ENCODE assay signal across 1 cellular context in the genomic region with DNA sequence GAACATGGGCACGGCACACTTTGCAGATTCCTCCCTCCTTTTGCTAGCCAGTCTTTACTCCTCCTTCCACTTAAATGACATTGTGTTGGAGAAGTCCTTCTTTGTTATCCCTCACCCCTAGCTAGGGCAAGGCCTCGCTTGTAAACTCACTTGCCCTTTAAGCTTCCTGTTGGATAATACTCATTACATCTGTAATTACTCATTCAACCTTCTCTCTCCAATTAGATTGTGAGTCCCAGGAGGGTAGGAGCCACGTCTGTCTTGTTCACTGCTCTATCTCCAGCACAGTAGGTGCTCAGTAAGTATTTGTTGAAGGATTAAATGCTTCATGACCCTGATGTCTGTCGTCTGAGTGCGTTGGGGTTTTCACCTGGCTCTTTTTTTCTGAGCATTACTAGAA.
TF ChIP-seq lines count a peak whose summit lies in the region.

No MANE protein-coding gene starts in this region.

TF ChIP-seq in IMR-90, 13 proteins besides CTCF, POLR2A, EP300 and RAD21:
- no peak for TF ChIP-seq CHD1 (IDR thresholded peaks at IDR 0.05; ENCODE audit: low read depth, low read length)
- no peak for TF ChIP-seq SMC3 (IDR thresholded peaks at IDR 0.05; ENCODE audit: low read depth, low read length)
- no peak for TF ChIP-seq MAZ (IDR thresholded peaks at IDR 0.05; ENCODE audit: borderline replicate concordance, low read depth, low read length)
- TF ChIP-seq RCOR1 (IDR thresholded peaks at IDR 0.05; ENCODE audit: insufficient replicate concordance, low read length) = no peak
- no peak for TF ChIP-seq MAFK (IDR thresholded peaks at IDR 0.05; ENCODE audit: low read depth, low read length)
- TF ChIP-seq, protein P1, sequence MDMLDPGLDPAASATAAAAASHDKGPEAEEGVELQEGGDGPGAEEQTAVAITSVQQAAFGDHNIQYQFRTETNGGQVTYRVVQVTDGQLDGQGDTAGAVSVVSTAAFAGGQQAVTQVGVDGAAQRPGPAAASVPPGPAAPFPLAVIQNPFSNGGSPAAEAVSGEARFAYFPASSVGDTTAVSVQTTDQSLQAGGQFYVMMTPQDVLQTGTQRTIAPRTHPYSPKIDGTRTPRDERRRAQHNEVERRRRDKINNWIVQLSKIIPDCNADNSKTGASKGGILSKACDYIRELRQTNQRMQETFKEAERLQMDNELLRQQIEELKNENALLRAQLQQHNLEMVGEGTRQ (IDR thresholded peaks at IDR 0.05; ENCODE audit: low read depth, low read length) = no peak
- TF ChIP-seq FOS (IDR thresholded peaks at IDR 0.05; ENCODE audit: low read depth, low read length) = no peak
- TF ChIP-seq MXI1 (IDR thresholded peaks at IDR 0.05; ENCODE audit: borderline replicate concordance, low read depth, low read length) = no peak
- TF ChIP-seq, protein P2, sequence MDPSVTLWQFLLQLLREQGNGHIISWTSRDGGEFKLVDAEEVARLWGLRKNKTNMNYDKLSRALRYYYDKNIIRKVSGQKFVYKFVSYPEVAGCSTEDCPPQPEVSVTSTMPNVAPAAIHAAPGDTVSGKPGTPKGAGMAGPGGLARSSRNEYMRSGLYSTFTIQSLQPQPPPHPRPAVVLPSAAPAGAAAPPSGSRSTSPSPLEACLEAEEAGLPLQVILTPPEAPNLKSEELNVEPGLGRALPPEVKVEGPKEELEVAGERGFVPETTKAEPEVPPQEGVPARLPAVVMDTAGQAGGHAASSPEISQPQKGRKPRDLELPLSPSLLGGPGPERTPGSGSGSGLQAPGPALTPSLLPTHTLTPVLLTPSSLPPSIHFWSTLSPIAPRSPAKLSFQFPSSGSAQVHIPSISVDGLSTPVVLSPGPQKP (IDR thresholded peaks at IDR 0.05; ENCODE audit: borderline replicate concordance, low read depth, low read length) = no peak
